In genomic region chr6:2850480-2851150, GRCh38 we compare ENCODE assay signal across 12 cellular contexts. TPM values are rescaled to one million over a fixed set of nuclear protein-coding genes. Genes with fewer than 3 reads are reported as not detected.
DNase-seq lines count a peak whose midpoint lies in the region; ATAC-seq and TF ChIP-seq lines count a peak whose summit lies in the region.
"Had no signal": no experiment of that assay in that cellular context is flagged by ENCODE, and none has a peak within 500 bp of the region (broad histone marks: within the 10 kb centered on the region; RNA-seq: fewer than 3 reads in every experiment).

No MANE protein-coding gene starts in this region.

- POLR2A ChIA-PET in SK-N-SH (lab: Yijun Ruan, JAX): no interaction called here

- no peaks in the 10 kb centered on the region for H3K9me2 ChIP-seq in SK-N-SH

- ATAC-seq in stimulated activated memory B cell treated with anti-CD40 and anti-IgM and Interleukin-4, amounts not matched to agents 10 μg/mL and 1 μg/mL and 100 μg/mL, for 72 hours: no peak
- ATAC-seq in GM19351 (IDR thresholded peaks at IDR 0.05; ENCODE audit: unreplicated experiment): no peak
- no peak for ATAC-seq in HG03159 (IDR thresholded peaks at IDR 0.05; ENCODE audit: unreplicated experiment)

- TF ChIP-seq EP300 in SK-N-SH (IDR thresholded peaks at IDR 0.05; ENCODE audit: borderline replicate concordance in 1 of 2, low read depth in 1 of 2, low read length in 1 of 2): no peak

- no peaks in the 10 kb centered on the region for H3K36me3 ChIP-seq in SK-N-SH (replicated peaks in 1 of 2; ENCODE audit: control insufficient read depth in 1 of 2, insufficient read depth in 2 of 2, low read length in 1 of 2)
- H3K36me3 ChIP-seq in fibroblast of lung (ENCODE audit: control insufficient read depth, insufficient read depth, low read length): no peaks in the 10 kb centered on the region

- CTCF ChIA-PET in SK-N-SH (lab: Yijun Ruan, JAX): interaction anchor here (1.1 to 12.6 kb wide), 5 partner anchors 59 to 102 kb away, joined by 3 to 261 read pairs (median 7); no protein-coding TSS in a partner anchor

- peaks cover 10% of the 10 kb centered on the region for H3F3A ChIP-seq in SK-N-SH (replicated peaks; ENCODE audit: insufficient read depth)

- no peak overlapping the region for H3K4me3 Mint-ChIP-seq in stimulated activated memory B cell treated with anti-CD40 and anti-IgM and Interleukin-4, amounts not matched to agents 10 μg/mL and 1 μg/mL and 100 μg/mL, for 72 hours

- H3K27me3 ChIP-seq in SK-N-SH (ENCODE audit: insufficient read depth): no peaks in the 10 kb centered on the region
- no peaks in the 10 kb centered on the region for H3K27me3 ChIP-seq in fibroblast of lung (ENCODE audit: control insufficient read depth, insufficient read depth, low read length)

- H3K36me3 Mint-ChIP-seq in stimulated activated memory B cell treated with anti-CD40 and anti-IgM and Interleukin-4, amounts not matched to agents 10 μg/mL and 1 μg/mL and 100 μg/mL, for 72 hours: peaks cover 12% of the 10 kb centered on the region

- no peak overlapping the region for H3K4me3 ChIP-seq in SK-N-SH (ENCODE audit: low read depth in 2 of 2, low read length in 1 of 2)
- no peak overlapping the region for H3K4me3 ChIP-seq in fibroblast of lung (replicated peaks in 1 of 4; ENCODE audit: control extremely low read depth in 1 of 4, insufficient read depth in 1 of 4, low read depth in 3 of 4, low read length in 4 of 4)

- H3K9me3 Mint-ChIP-seq in stimulated activated memory B cell treated with anti-CD40 and anti-IgM and Interleukin-4, amounts not matched to agents 10 μg/mL and 1 μg/mL and 100 μg/mL, for 72 hours: peaks cover 10% of the 10 kb centered on the region

- H3K4me1 ChIP-seq in SK-N-SH (ENCODE audit: control insufficient read depth in 1 of 2, insufficient read depth in 2 of 2, low read depth in 1 of 2, low read length in 1 of 2): peaks cover 4 to 9% of the 10 kb centered on the region in 2 experiments; a peak in 2 of 4 replicates
- H3K4me1 ChIP-seq in fibroblast of lung (ENCODE audit: control insufficient read depth, extremely low read depth, insufficient read depth, low read length): peaks cover 16% of the 10 kb centered on the region

- no peaks in the 10 kb centered on the region for H3K27me3 Mint-ChIP-seq in stimulated activated memory B cell treated with anti-CD40 and anti-IgM and Interleukin-4, amounts not matched to agents 10 μg/mL and 1 μg/mL and 100 μg/mL, for 72 hours

- H3K27ac Mint-ChIP-seq in stimulated activated memory B cell treated with anti-CD40 and anti-IgM and Interleukin-4, amounts not matched to agents 10 μg/mL and 1 μg/mL and 100 μg/mL, for 72 hours: peak overlapping the region; percentile 47

- H3K4me1 Mint-ChIP-seq in stimulated activated memory B cell treated with anti-CD40 and anti-IgM and Interleukin-4, amounts not matched to agents 10 μg/mL and 1 μg/mL and 100 μg/mL, for 72 hours: peaks cover 63% of the 10 kb centered on the region

- H4K20me1 ChIP-seq in SK-N-SH (ENCODE audit: insufficient read depth) (no peaks in the 10 kb centered on the region), fibroblast of lung (ENCODE audit: control insufficient read depth, extremely low read depth, insufficient read depth, low read length) (no peaks in the 10 kb centered on the region)

- H3K79me2 ChIP-seq in SK-N-SH (ENCODE audit: insufficient read depth): no peaks in the 10 kb centered on the region
- H3K79me2 ChIP-seq in fibroblast of lung (ENCODE audit: control insufficient read depth, insufficient read depth, low read length): no peaks in the 10 kb centered on the region

- TF ChIP-seq CTCF in SK-N-SH (IDR thresholded peaks at IDR 0.05) (no peak), fibroblast of lung (conservative IDR thresholded peaks at IDR 0.05 in 1 of 2, IDR thresholded peaks at IDR 0.05 in 1 of 2; ENCODE audit: low read depth in 1 of 2, low read length in 2 of 2) (no peak)

- no peak overlapping the region for H3K4me2 ChIP-seq in SK-N-SH
- peak overlapping the region; percentile 48 for H3K4me2 ChIP-seq in fibroblast of lung (ENCODE audit: extremely low read depth, insufficient read depth, low read length)

- H3K9me3 ChIP-seq in SK-N-SH: no peaks in the 10 kb centered on the region
- no peaks in the 10 kb centered on the region for H3K9me3 ChIP-seq in fibroblast of lung (ENCODE audit: control insufficient read depth, insufficient read depth, low read depth, low read length)

- H2AFZ ChIP-seq in SK-N-SH (ENCODE audit: low read depth) (no peak overlapping the region), fibroblast of lung (ENCODE audit: low read length) (no peak overlapping the region)

- DNase-seq in activated CD8-positive, alpha-beta memory T cell treated with anti-CD3 and anti-CD28 coated beads for 24 hours: peak; percentile 53
- no peak for DNase-seq in activated CD8-positive, alpha-beta memory T cell treated with anti-CD3 and anti-CD28 coated beads, Interleukin-2, amount 50 U/mL, for 4 hours
- DNase-seq in SK-N-SH: no peak
- DNase-seq in fibroblast of lung (ENCODE audit: low read depth in 2 of 2): peak in 1 of 2 donors; percentile 71
- no peak for DNase-seq in hypothalamus (lab: John Stamatoyannopoulos, UW)
- DNase-seq: activated T-cell treated with anti-CD3 and anti-CD28 coated beads, Interleukin-2, amount 50 U/mL, for 48 hours; effector memory CD4-positive, alpha-beta T cell; NCI-H2081; T-helper 2 cell had no signal

- WGBS in SK-N-SH (ENCODE audit: low lambda C conversion rate): 45% methylated on average over 5 of the region's 5 CpGs

- TF ChIP-seq RAD21 in SK-N-SH (IDR thresholded peaks at IDR 0.05; ENCODE audit: low read length): no peak

- H3K27ac ChIP-seq in SK-N-SH (ENCODE audit: low read depth in 2 of 2, low read length in 1 of 2) (peak overlapping the region in 1 of 2 experiments; percentile 56; a peak in 1 of 4 replicates), fibroblast of lung (ENCODE audit: insufficient read depth, low read length) (no peak overlapping the region)

- no peak overlapping the region for H3K9ac ChIP-seq in SK-N-SH
- H3K9ac ChIP-seq in fibroblast of lung (ENCODE audit: insufficient read depth, low read length): no peak overlapping the region

TF ChIP-seq in SK-N-SH, 30 proteins besides CTCF, POLR2A, EP300 and RAD21 (continues in another document):
- TF ChIP-seq, protein P1, sequence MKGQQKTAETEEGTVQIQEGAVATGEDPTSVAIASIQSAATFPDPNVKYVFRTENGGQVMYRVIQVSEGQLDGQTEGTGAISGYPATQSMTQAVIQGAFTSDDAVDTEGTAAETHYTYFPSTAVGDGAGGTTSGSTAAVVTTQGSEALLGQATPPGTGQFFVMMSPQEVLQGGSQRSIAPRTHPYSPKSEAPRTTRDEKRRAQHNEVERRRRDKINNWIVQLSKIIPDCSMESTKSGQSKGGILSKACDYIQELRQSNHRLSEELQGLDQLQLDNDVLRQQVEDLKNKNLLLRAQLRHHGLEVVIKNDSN (IDR thresholded peaks at IDR 0.05; ENCODE audit: borderline replicate concordance, low read depth): peak; percentile 25; the same call in 1 of the 2 replicates
- TF ChIP-seq, protein P2, sequence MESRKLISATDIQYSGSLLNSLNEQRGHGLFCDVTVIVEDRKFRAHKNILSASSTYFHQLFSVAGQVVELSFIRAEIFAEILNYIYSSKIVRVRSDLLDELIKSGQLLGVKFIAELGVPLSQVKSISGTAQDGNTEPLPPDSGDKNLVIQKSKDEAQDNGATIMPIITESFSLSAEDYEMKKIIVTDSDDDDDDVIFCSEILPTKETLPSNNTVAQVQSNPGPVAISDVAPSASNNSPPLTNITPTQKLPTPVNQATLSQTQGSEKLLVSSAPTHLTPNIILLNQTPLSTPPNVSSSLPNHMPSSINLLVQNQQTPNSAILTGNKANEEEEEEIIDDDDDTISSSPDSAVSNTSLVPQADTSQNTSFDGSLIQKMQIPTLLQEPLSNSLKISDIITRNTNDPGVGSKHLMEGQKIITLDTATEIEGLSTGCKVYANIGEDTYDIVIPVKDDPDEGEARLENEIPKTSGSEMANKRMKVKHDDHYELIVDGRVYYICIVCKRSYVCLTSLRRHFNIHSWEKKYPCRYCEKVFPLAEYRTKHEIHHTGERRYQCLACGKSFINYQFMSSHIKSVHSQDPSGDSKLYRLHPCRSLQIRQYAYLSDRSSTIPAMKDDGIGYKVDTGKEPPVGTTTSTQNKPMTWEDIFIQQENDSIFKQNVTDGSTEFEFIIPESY (IDR thresholded peaks at IDR 0.05; ENCODE audit: borderline replicate concordance, low read depth): no peak
- no peak for TF ChIP-seq RXRA (IDR thresholded peaks at IDR 0.05; ENCODE audit: borderline replicate concordance, low read depth)

RNA-seq across cellular contexts. Expression of gene SERPINB1, which starts 9.0 kb away (rescaled TPM):
- 9.4 and 10.9 TPM in 2 replicates for polyA plus RNA-seq in SK-N-SH (2012; rRNA removed)
- polyA plus RNA-seq in SK-N-SH (2012; cell fraction: cytosol; rRNA removed): 13.1 and 18.2 TPM in 2 replicates
- polyA plus RNA-seq in SK-N-SH (2012; cell fraction: nucleus; rRNA removed): 5.6 and 10.4 TPM in 2 replicates
- total RNA-seq in fibroblast of lung: 19.3 TPM in 2 replicates
- polyA plus RNA-seq in fibroblast of lung: 35.2 and 39.5 TPM in 2 replicates
- 26.0 and 28.0 TPM in 2 replicates for polyA plus RNA-seq in fibroblast of lung (2012)
- polyA minus RNA-seq in fibroblast of lung (ENCODE audit: low replicate concordance): 2.7 and 3.7 TPM in 2 replicates

RNA-seq across cellular contexts. Expression of gene SERPINB9, which starts 52.5 kb away (rescaled TPM):
- polyA plus RNA-seq in SK-N-SH (2012; rRNA removed): 0.19 and 0.28 TPM in 2 replicates
- polyA plus RNA-seq in SK-N-SH (2012; cell fraction: cytosol; rRNA removed): 0.19 and 0.24 TPM in 2 replicates
- 0.19 and 0.23 TPM in 2 replicates for polyA plus RNA-seq in SK-N-SH (2012; cell fraction: nucleus; rRNA removed)
- 2.6 and 4.3 TPM in 2 replicates for total RNA-seq in fibroblast of lung
- 6.2 and 6.4 TPM in 2 replicates for polyA plus RNA-seq in fibroblast of lung
- 2.7 and 3.0 TPM in 2 replicates for polyA plus RNA-seq in fibroblast of lung (2012)
- polyA minus RNA-seq in fibroblast of lung (ENCODE audit: low replicate concordance): 1.3 and 3.8 TPM in 2 replicates
